12 cellular contexts compared by ENCODE assay signal in the genomic region with DNA sequence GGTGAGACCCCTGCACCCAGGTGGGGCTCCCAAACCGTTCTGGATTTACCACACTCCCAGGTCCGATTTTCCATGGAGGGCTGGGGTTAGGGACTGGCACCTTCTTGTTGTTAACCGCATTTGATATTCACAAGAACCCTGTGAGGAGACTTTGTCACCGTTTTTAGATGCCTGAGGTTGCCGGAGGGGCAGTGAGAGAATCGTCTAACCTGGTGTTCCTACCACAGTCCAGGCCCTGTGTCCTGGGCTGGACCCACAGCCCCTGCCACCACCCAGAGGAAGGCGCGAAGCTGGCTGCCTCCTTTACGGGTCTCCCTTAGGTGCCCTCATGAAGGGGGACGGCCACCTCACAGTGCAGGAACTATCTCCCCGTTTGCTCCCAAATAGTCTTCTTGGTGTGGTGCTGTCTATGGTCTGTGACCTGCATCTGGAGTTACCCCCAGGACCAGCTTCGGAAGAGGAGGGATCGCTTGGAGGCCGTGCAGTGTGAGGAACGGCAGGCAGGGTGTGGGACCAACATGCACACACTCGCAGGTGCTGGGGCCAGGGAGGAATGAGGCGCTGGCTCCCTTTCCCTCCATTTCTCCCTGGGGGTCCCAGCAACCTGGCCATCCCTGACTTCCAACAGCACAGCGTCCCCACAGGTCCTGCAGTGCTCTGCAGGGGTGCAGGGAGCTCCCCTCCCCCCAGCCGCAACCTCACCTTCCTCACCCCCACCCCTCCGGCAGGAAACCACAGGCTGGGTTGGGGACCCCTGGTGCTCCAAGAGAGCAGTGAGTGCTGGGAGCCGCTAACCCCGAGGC. TPM values are rescaled to one million over a fixed set of nuclear protein-coding genes. Genes with fewer than 3 reads are reported as not detected.
DNase-seq lines count a peak whose midpoint lies in the region; ATAC-seq, FAIRE-seq and TF ChIP-seq lines count a peak whose summit lies in the region.
"Had no signal": no experiment of that assay in that cellular context is flagged by ENCODE, and none has a peak within 500 bp of the region (broad histone marks: within the 10 kb centered on the region; RNA-seq: fewer than 3 reads in every experiment).

No MANE protein-coding gene starts in this region.

- H3K4me3 ChIP-seq in DND-41 (ENCODE audit: low read depth in 1 of 2, low read length in 2 of 2) (no peak overlapping the region), kidney (ENCODE audit: low read length in 2 of 2) (peak overlapping the region in 1 of 2 donors; percentile 51)

- H3K27ac Mint-ChIP-seq in IgD-negative memory B cell (no peak overlapping the region), osteocyte (ENCODE audit: unreplicated experiment) (no peak overlapping the region)

- TF ChIP-seq CTCF in DND-41 (IDR thresholded peaks at IDR 0.05; ENCODE audit: borderline replicate concordance, extremely low read depth, low read length, poor library complexity, severe bottlenecking) (peak; percentile 36), osteocyte (IDR thresholded peaks at IDR 0.05) (peak; percentile 21), kidney (IDR thresholded peaks at IDR 0.05; ENCODE audit: borderline replicate concordance, extremely low read depth, insufficient read depth) (no peak)

- H3K4me3 Mint-ChIP-seq in IgD-negative memory B cell, result peak overlapping the region; percentile 6 to 82 (median 14)
- no peak overlapping the region for H3K4me3 Mint-ChIP-seq in osteocyte (ENCODE audit: unreplicated experiment)

- peak; percentile 71 for DNase-seq in DND-41
- peak; percentile 63 for DNase-seq in ecto neural progenitor cell (ENCODE audit: low spot score)
- DNase-seq in osteocyte (ENCODE audit: extremely low spot score, unreplicated experiment), result peak; percentile 70
- no peak for DNase-seq in activated CD4-positive, CD25-positive, alpha-beta regulatory T cell (lab: John Stamatoyannopoulos, UW)
- DNase-seq in kidney, result no peak
- no peak for DNase-seq in putamen (ENCODE audit: low spot score)
- DNase-seq in dermis blood vessel endothelial cell, result no peak
- DNase-seq: NCI-H1092, NCI-H774, SW 1271 had no signal

- H3K4me1 Mint-ChIP-seq in IgD-negative memory B cell, result peaks cover 4 to 18% (median 9%) of the 10 kb centered on the region in 3 donors
- H3K4me1 Mint-ChIP-seq in osteocyte (ENCODE audit: unreplicated experiment), result peaks cover 46% of the 10 kb centered on the region

- no peak overlapping the region for H3K4me2 ChIP-seq in DND-41 (ENCODE audit: insufficient read depth, low read length)

- no peaks in the 10 kb centered on the region for H3K36me3 ChIP-seq in DND-41 (ENCODE audit: insufficient read depth, low read length)
- no peaks in the 10 kb centered on the region for H3K36me3 ChIP-seq in kidney (ENCODE audit: control insufficient read depth in 1 of 2, insufficient read depth in 2 of 2, low read length in 2 of 2)

- H3K27me3 ChIP-seq in DND-41 (ENCODE audit: insufficient read depth, low read length, poor library complexity), result no peaks in the 10 kb centered on the region

- H3K27ac ChIP-seq in DND-41 (ENCODE audit: low read length) (no peak overlapping the region), kidney (ENCODE audit: low read depth in 2 of 2, low read length in 2 of 2) (peak overlapping the region in 1 of 2 donors; percentile 74)

- peaks cover 30% of the 10 kb centered on the region for H3K79me2 ChIP-seq in DND-41 (ENCODE audit: insufficient read depth, low read length)

- H4K20me1 ChIP-seq in DND-41 (ENCODE audit: insufficient read depth, low read length), result no peaks in the 10 kb centered on the region

- peak; percentile 75 for ATAC-seq in DND-41 (ENCODE audit: insufficient read depth, low read depth)

- H3K9ac ChIP-seq in DND-41 (ENCODE audit: low read depth, low read length), result no peak overlapping the region
- H3K9ac ChIP-seq in kidney (ENCODE audit: low read length in 2 of 2), result peak overlapping the region in 1 of 2 donors; percentile 52

- no peak for FAIRE-seq in kidney (lab: Jason Lieb, UNC)

- H3K27me3 Mint-ChIP-seq in IgD-negative memory B cell, result peaks cover 75% of the 10 kb centered on the region
- peaks cover 81% of the 10 kb centered on the region for H3K27me3 Mint-ChIP-seq in osteocyte (ENCODE audit: unreplicated experiment)

- H3K9me3 Mint-ChIP-seq in IgD-negative memory B cell, result peaks cover 0 to 2% (median 0%) of the 10 kb centered on the region in 3 donors
- no peaks in the 10 kb centered on the region for H3K9me3 Mint-ChIP-seq in osteocyte (ENCODE audit: unreplicated experiment)

- H3K9me3 ChIP-seq in DND-41 (ENCODE audit: insufficient read depth, low read length, severe bottlenecking), result no peaks in the 10 kb centered on the region
- no peaks in the 10 kb centered on the region for H3K9me3 ChIP-seq in kidney (ENCODE audit: control insufficient read depth in 1 of 2, low read length in 2 of 2)

- H3K36me3 Mint-ChIP-seq in IgD-negative memory B cell, result peaks cover 3% of the 10 kb centered on the region
- H3K36me3 Mint-ChIP-seq in osteocyte (ENCODE audit: unreplicated experiment), result peaks cover 9% of the 10 kb centered on the region

- intact Hi-C loops in kidney (cut with DNase I), result no loop called here

- H3K4me1 ChIP-seq in DND-41 (ENCODE audit: insufficient read depth, low read length) (peaks cover 26% of the 10 kb centered on the region), kidney (ENCODE audit: control insufficient read depth in 1 of 2, insufficient read depth in 1 of 2, low read depth in 1 of 2, low read length in 2 of 2) (peaks cover 0 to 8% of the 10 kb centered on the region in 2 donors)

- H2AFZ ChIP-seq in DND-41 (ENCODE audit: low read depth, low read length), result no peak overlapping the region

RNA-seq across cellular contexts. Expression of a gene that starts 7.0 kb away (rescaled TPM):
- not detected for polyA plus RNA-seq in IgD-negative memory B cell
- 0.86 and 1.5 TPM in 2 replicates for total RNA-seq in osteocyte
- total RNA-seq in kidney, result 71.3 TPM
- 6.5 TPM for polyA plus RNA-seq in kidney (ENCODE audit: insufficient read depth, low read depth, low replicate concordance)
- under 0.01 and 0.05 TPM in 2 replicates for total RNA-seq in dermis blood vessel endothelial cell
- total RNA-seq: mononuclear cell had no signal

Comparison
In these comparisons a context has a peak if more than half of its experiments do, and no peak if none do; other contexts are left out.
1. DNase-seq: peak in DND-41 (single experiment), ecto neural progenitor cell (single experiment) and osteocyte (single experiment); none in activated CD4-positive, CD25-positive, alpha-beta regulatory T cell (0 of 4), kidney (single experiment), putamen (single experiment) and dermis blood vessel endothelial cell (single experiment).
2. RNA of a gene that starts 7.0 kb away (total RNA-seq): 71.3 TPM in kidney (single experiment); 0.86 to 1.5 TPM in osteocyte and under 0.01 to 0.05 TPM in dermis blood vessel endothelial cell; every median in the first group is over 10 times any median in the second.